ENCODE assay signal across 18 cellular contexts in genomic region chr20:33710681-33711445, GRCh38. TPM values are rescaled to one million over a fixed set of nuclear protein-coding genes. Genes with fewer than 3 reads are reported as not detected.
A peak's percentile ranks its signal among the peaks of the same experiment; 100 is the strongest.
DNase-seq lines count a peak whose midpoint lies in the region; ATAC-seq and TF ChIP-seq lines count a peak whose summit lies in the region.
"Had no signal": no experiment of that assay in that cellular context is flagged by ENCODE, and none has a peak within 500 bp of the region (broad histone marks: within the 10 kb centered on the region; RNA-seq: fewer than 3 reads in every experiment).

No MANE protein-coding gene starts in this region.

- no peak overlapping the region for H4K91ac ChIP-seq in IMR-90 (ENCODE audit: insufficient read depth, low read depth, low read length)

- H3K9ac ChIP-seq in IMR-90 (ENCODE audit: low read depth, low read length) = no peak overlapping the region
- H3K9ac ChIP-seq: KMS-11 had no signal

- H3K9me3 ChIP-seq in Caco-2 (no peaks in the 10 kb centered on the region), IMR-90 (ENCODE audit: control insufficient read depth, insufficient read depth, low read length) (no peaks in the 10 kb centered on the region)
- H3K9me3 ChIP-seq: MG63, SJSA1 had no signal

- CTCF ChIA-PET in activated CD4-positive, alpha-beta memory T cell treated with anti-CD3 and anti-CD28 coated beads, Interleukin-2, amount 10 ng/mL, durations not matched to agents 7 days and 5 days (lab: Charles Lee) = no interaction called here
- CTCF ChIA-PET in activated CD4-positive, alpha-beta memory T cell treated with anti-CD3 and anti-CD28 coated beads for 36 hours (lab: Charles Lee) = interaction anchor here (0.6 kb wide), 1 partner anchor 19 kb away, joined by 4 read pairs; no protein-coding TSS in a partner anchor
- CTCF ChIA-PET in Caco-2 (lab: Charles Lee) (no interaction called here), IMR-90 (lab: Yijun Ruan, JAX) (no interaction called here)

- 0 out of 4 replicates have a peak, but pooled peaks cover 0 to 2% of the 10 kb centered on the region in 2 experiments for H3K79me1 ChIP-seq in IMR-90 (ENCODE audit: low read depth in 1 of 2, low read length in 2 of 2)

- H4K5ac ChIP-seq in IMR-90 (ENCODE audit: low read depth, low read length) = no peak overlapping the region

- H3K9me3 Mint-ChIP-seq in activated CD4-positive, alpha-beta memory T cell treated with anti-CD3 and anti-CD28 coated beads, Interleukin-2, amount 10 ng/mL, durations not matched to agents 7 days and 5 days = no peaks in the 10 kb centered on the region
- H3K9me3 Mint-ChIP-seq in activated CD4-positive, alpha-beta memory T cell treated with anti-CD3 and anti-CD28 coated beads for 36 hours = no peaks in the 10 kb centered on the region
- no peaks in the 10 kb centered on the region for H3K9me3 Mint-ChIP-seq in Caco-2 (ENCODE audit: unreplicated experiment)
- no peaks in the 10 kb centered on the region for H3K9me3 Mint-ChIP-seq in glutamatergic neuron (ENCODE audit: unreplicated experiment)

- no peak overlapping the region for H3K4me3 Mint-ChIP-seq in activated CD4-positive, alpha-beta memory T cell treated with anti-CD3 and anti-CD28 coated beads, Interleukin-2, amount 10 ng/mL, durations not matched to agents 7 days and 5 days
- H3K4me3 Mint-ChIP-seq in activated CD4-positive, alpha-beta memory T cell treated with anti-CD3 and anti-CD28 coated beads for 36 hours = no peak overlapping the region
- no peak overlapping the region for H3K4me3 Mint-ChIP-seq in Caco-2 (ENCODE audit: unreplicated experiment)
- peak overlapping the region; percentile 13 for H3K4me3 Mint-ChIP-seq in glutamatergic neuron (ENCODE audit: unreplicated experiment)

- no peak overlapping the region for H2AK5ac ChIP-seq in IMR-90 (ENCODE audit: low read depth, low read length)

- no peak overlapping the region for H3K18ac ChIP-seq in IMR-90 (ENCODE audit: low read depth, low read length)

- DNase-seq in activated CD4-positive, alpha-beta memory T cell treated with anti-CD3 and anti-CD28 coated beads, Interleukin-2, amount 10 ng/mL, durations not matched to agents 7 days and 5 days = no peak
- DNase-seq in activated CD4-positive, alpha-beta memory T cell treated with anti-CD3 and anti-CD28 coated beads for 36 hours = no peak
- DNase-seq in Caco-2 = no peak
- DNase-seq in IMR-90 = no peak
- no peak for DNase-seq in glutamatergic neuron
- no peak for DNase-seq in RPMI8226
- DNase-seq: DND-41; GDM1; MG63; NCI-H1092 treated with DMSO at 0.1 percent for 48 hours; NCI-H1694 treated with DMSO at 0.1 percent for 48 hours; NK-92 treated with Interleukin-12 subunit alpha and Interleukin-12 subunit beta, amount 100 ng/mL, for 24 hours; OCI-M1 had no signal

- no peaks in the 10 kb centered on the region for H4K20me1 ChIP-seq in IMR-90 (ENCODE audit: insufficient read depth, low read length)

- H3K23ac ChIP-seq in IMR-90 (ENCODE audit: low read depth, low read length) = no peak overlapping the region

- TF ChIP-seq CTCF in Caco-2 (IDR thresholded peaks at IDR 0.05; ENCODE audit: insufficient read depth in 1 of 2, low read depth in 1 of 2, low read length in 1 of 2, severe bottlenecking in 1 of 2, unreplicated experiment in 1 of 2) (no peak), IMR-90 (conservative IDR thresholded peaks at IDR 0.05; ENCODE audit: low read depth, low read length) (no peak), glutamatergic neuron (IDR thresholded peaks at IDR 0.05; ENCODE audit: partially characterized antibody, unreplicated experiment) (no peak)

- in situ Hi-C loops in IMR-90 (cut with MboI; ENCODE audit: low sequenced_read_pairs) = no loop called here

- no peaks in the 10 kb centered on the region for H3K27me3 Mint-ChIP-seq in activated CD4-positive, alpha-beta memory T cell treated with anti-CD3 and anti-CD28 coated beads, Interleukin-2, amount 10 ng/mL, durations not matched to agents 7 days and 5 days
- H3K27me3 Mint-ChIP-seq in activated CD4-positive, alpha-beta memory T cell treated with anti-CD3 and anti-CD28 coated beads for 36 hours = no peaks in the 10 kb centered on the region
- no peaks in the 10 kb centered on the region for H3K27me3 Mint-ChIP-seq in Caco-2 (ENCODE audit: insufficient read depth, unreplicated experiment)
- peaks cover 3% of the 10 kb centered on the region for H3K27me3 Mint-ChIP-seq in glutamatergic neuron (ENCODE audit: unreplicated experiment)

- H3K4me1 Mint-ChIP-seq in activated CD4-positive, alpha-beta memory T cell treated with anti-CD3 and anti-CD28 coated beads, Interleukin-2, amount 10 ng/mL, durations not matched to agents 7 days and 5 days = peaks cover 27% of the 10 kb centered on the region
- H3K4me1 Mint-ChIP-seq in activated CD4-positive, alpha-beta memory T cell treated with anti-CD3 and anti-CD28 coated beads for 36 hours (ENCODE audit: low read depth) = peaks cover 11% of the 10 kb centered on the region
- H3K4me1 Mint-ChIP-seq in Caco-2 (ENCODE audit: low read depth, unreplicated experiment) (peaks cover 20% of the 10 kb centered on the region), glutamatergic neuron (ENCODE audit: low read depth, unreplicated experiment) (peaks cover 15% of the 10 kb centered on the region)

- no peak overlapping the region for H2BK20ac ChIP-seq in IMR-90 (ENCODE audit: low read depth, low read length)

- H3K4me3 ChIP-seq in Caco-2 (ENCODE audit: low read depth, low read length) = no peak overlapping the region
- H3K4me3 ChIP-seq in IMR-90 (ENCODE audit: insufficient read depth, low read depth, low read length) = no peak overlapping the region
- H3K4me3 ChIP-seq: MG63, SJSA1 had no signal

- H3K9me1 ChIP-seq in IMR-90 (ENCODE audit: insufficient read depth, low read length) = 0 out of 2 replicates have a peak, but pooled peaks cover 8% of the 10 kb centered on the region

- no peak overlapping the region for H2BK5ac ChIP-seq in IMR-90 (ENCODE audit: low read depth, low read length, poor library complexity, severe bottlenecking)

- H4K8ac ChIP-seq in IMR-90 (ENCODE audit: low read depth in 2 of 2, low read length in 2 of 2) = no peak overlapping the region

- no peak overlapping the region for H3K14ac ChIP-seq in IMR-90 (replicated peaks; ENCODE audit: low read depth, low read length)

- no peak overlapping the region for H3K4ac ChIP-seq in IMR-90 (ENCODE audit: low read depth, low read length)

- 100% methylated on average over 1 of the region's 14 CpGs; no CpG with 5 or more reads in 1 of the 2 experiments for WGBS in IMR-90 (ENCODE audit: extremely low coverage in 2 of 2, insufficient read length in 1 of 2), 2 experiments

- no peak for ATAC-seq in IMR-90 (ENCODE audit: low read depth)
- no peak for ATAC-seq in GM19395 (IDR thresholded peaks at IDR 0.05; ENCODE audit: unreplicated experiment)
- no peak for ATAC-seq in HG03025 (IDR thresholded peaks at IDR 0.05; ENCODE audit: low FRiP score, unreplicated experiment)

- H3K36me3 ChIP-seq in Caco-2 (ENCODE audit: control insufficient read depth, insufficient read depth, low read length) (peaks cover 13% of the 10 kb centered on the region), IMR-90 (ENCODE audit: control insufficient read depth, insufficient read depth, low read length) (peaks cover 8% of the 10 kb centered on the region; the same call in 1 of the 2 replicates)
- H3K36me3 ChIP-seq: MG63 had no signal

- peak overlapping the region; percentile 61 for H2AK9ac ChIP-seq in IMR-90 (replicated peaks; ENCODE audit: low read depth, low read length, poor library complexity)

- no TSS peak for BruUV-seq in Caco-2 (replicated peaks; lab: Mats Ljungman, UMichigan)
- BruUV-seq in IMR-90 (replicated peaks; lab: Mats Ljungman, UMichigan) = no TSS peak

- no peak overlapping the region for H3K56ac ChIP-seq in IMR-90 (ENCODE audit: extremely low read depth, insufficient read depth, low read length)

- POLR2A ChIA-PET in activated CD4-positive, alpha-beta memory T cell treated with anti-CD3 and anti-CD28 coated beads, Interleukin-2, amount 10 ng/mL, durations not matched to agents 7 days and 5 days (lab: Charles Lee) = interaction anchor here (1.2 kb wide), 1 partner anchor 9 kb away, joined by 5 read pairs; the partner anchor contains the start of gene PXMP4
- POLR2A ChIA-PET in activated CD4-positive, alpha-beta memory T cell treated with anti-CD3 and anti-CD28 coated beads for 36 hours (lab: Charles Lee) = no interaction called here
- POLR2A ChIA-PET in Caco-2 (lab: Charles Lee) = no interaction called here
- POLR2A ChIA-PET in IMR-90 (lab: Charles Lee; ENCODE audit: unreplicated experiment) = no interaction called here

- TF ChIP-seq RAD21 in IMR-90 (IDR thresholded peaks at IDR 0.05; ENCODE audit: low read length) = no peak

- H3K27ac Mint-ChIP-seq in activated CD4-positive, alpha-beta memory T cell treated with anti-CD3 and anti-CD28 coated beads, Interleukin-2, amount 10 ng/mL, durations not matched to agents 7 days and 5 days = peak overlapping the region; percentile 48
- no peak overlapping the region for H3K27ac Mint-ChIP-seq in activated CD4-positive, alpha-beta memory T cell treated with anti-CD3 and anti-CD28 coated beads for 36 hours
- H3K27ac Mint-ChIP-seq in Caco-2 (ENCODE audit: unreplicated experiment) = peak overlapping the region; percentile 9
- no peak overlapping the region for H3K27ac Mint-ChIP-seq in glutamatergic neuron (ENCODE audit: unreplicated experiment)

- H3K36me3 Mint-ChIP-seq in activated CD4-positive, alpha-beta memory T cell treated with anti-CD3 and anti-CD28 coated beads, Interleukin-2, amount 10 ng/mL, durations not matched to agents 7 days and 5 days (ENCODE audit: low read depth) = peaks cover 42% of the 10 kb centered on the region
- H3K36me3 Mint-ChIP-seq in activated CD4-positive, alpha-beta memory T cell treated with anti-CD3 and anti-CD28 coated beads for 36 hours = peaks cover 17% of the 10 kb centered on the region
- peaks cover 6% of the 10 kb centered on the region for H3K36me3 Mint-ChIP-seq in Caco-2 (ENCODE audit: insufficient read depth, unreplicated experiment)
- H3K36me3 Mint-ChIP-seq in glutamatergic neuron (ENCODE audit: unreplicated experiment) = no peaks in the 10 kb centered on the region

- H3K27me3 ChIP-seq in Caco-2 (replicated peaks; ENCODE audit: control insufficient read depth, insufficient read depth, low read length) (no peaks in the 10 kb centered on the region), IMR-90 (ENCODE audit: control insufficient read depth, insufficient read depth, low read length) (no peaks in the 10 kb centered on the region)
- H3K27me3 ChIP-seq: MG63, SJSA1 had no signal

- H2BK15ac ChIP-seq in IMR-90 (ENCODE audit: low read depth, low read length) = no peak overlapping the region

- H3K27ac ChIP-seq in IMR-90 (ENCODE audit: insufficient read depth, low read length) = no peak overlapping the region
- H3K27ac ChIP-seq: HL-60, KMS-11, SJSA1 had no signal

- H2BK120ac ChIP-seq in IMR-90 (ENCODE audit: low read depth, low read length) = no peak overlapping the region

- H2AFZ ChIP-seq in IMR-90 (replicated peaks; ENCODE audit: low read length, poor library complexity) = no peak overlapping the region

- intact Hi-C loops in activated CD4-positive, alpha-beta memory T cell treated with anti-CD3 and anti-CD28 coated beads for 36 hours (cut with micrococcal nuclease) = no loop called here
- intact Hi-C loops in Caco-2 (cut with micrococcal nuclease; ENCODE audit: unreplicated experiment) = no loop called here
- intact Hi-C loops in IMR-90 (cut with micrococcal nuclease) = no loop called here

- H3K4me1 ChIP-seq in Caco-2 (peaks cover 9% of the 10 kb centered on the region), IMR-90 (ENCODE audit: control insufficient read depth, insufficient read depth, low read length) (no peaks in the 10 kb centered on the region)
- H3K4me1 ChIP-seq: SJSA1 had no signal

- no peak overlapping the region for H3K4me2 ChIP-seq in IMR-90 (ENCODE audit: low read depth, low read length)
- H3K4me2 ChIP-seq: KMS-11 had no signal

- dilution Hi-C loops in IMR-90 (cut with HindIII; ENCODE audit: low sequenced_read_pairs, unreplicated experiment) = no loop called here

- no peak for TF ChIP-seq POLR2A in IMR-90 (IDR thresholded peaks at IDR 0.05; ENCODE audit: low read depth, low read length)

RNA-seq across cellular contexts. Expression of gene PXMP4, which starts 9.2 kb away (rescaled TPM):
- 10 to 100 TPM; 13.9 to 15.8 TPM for total RNA-seq in activated CD4-positive, alpha-beta memory T cell treated with anti-CD3 and anti-CD28 coated beads, Interleukin-2, amount 10 ng/mL, durations not matched to agents 7 days and 5 days
- total RNA-seq in activated CD4-positive, alpha-beta memory T cell treated with anti-CD3 and anti-CD28 coated beads for 36 hours = 10 to 100 TPM in 1 of 2 experiments, 1 to 10 TPM in 1; 8.7 to 11.6 TPM
- total RNA-seq in Caco-2 (2022) = 37.3 and 39.5 TPM in 2 replicates
- total RNA-seq in IMR-90 (2012; rRNA removed) = 2.2 and 3.6 TPM in 2 replicates
- 7.1 TPM in 2 replicates for polyA plus RNA-seq in IMR-90 (2012; rRNA removed)
- 4.9 and 10.3 TPM in 2 replicates for polyA plus RNA-seq in IMR-90 (2012; cell fraction: cytosol; rRNA removed)
- 2.7 and 4.5 TPM in 2 replicates for polyA plus RNA-seq in IMR-90 (2012; cell fraction: nucleus; rRNA removed; ENCODE audit: low replicate concordance)
- 9.4 TPM for total RNA-seq in glutamatergic neuron (ENCODE audit: unreplicated experiment)

RNA-seq across cellular contexts. Expression of gene ZNF341, which starts 20.9 kb away (rescaled TPM):
- total RNA-seq in activated CD4-positive, alpha-beta memory T cell treated with anti-CD3 and anti-CD28 coated beads, Interleukin-2, amount 10 ng/mL, durations not matched to agents 7 days and 5 days = 1 to 10 TPM; 5.6 to 5.8 TPM
- total RNA-seq in activated CD4-positive, alpha-beta memory T cell treated with anti-CD3 and anti-CD28 coated beads for 36 hours = 1 to 10 TPM; 5.9 TPM
- 2.9 and 4.6 TPM in 2 replicates for total RNA-seq in Caco-2 (2022)
- total RNA-seq in IMR-90 (2012; rRNA removed) = 1.1 TPM in 2 replicates
- 3.4 TPM in 2 replicates for polyA plus RNA-seq in IMR-90 (2012; rRNA removed)
- 2.0 and 2.9 TPM in 2 replicates for polyA plus RNA-seq in IMR-90 (2012; cell fraction: cytosol; rRNA removed)
- 7.7 and 17.8 TPM in 2 replicates for polyA plus RNA-seq in IMR-90 (2012; cell fraction: nucleus; rRNA removed; ENCODE audit: low replicate concordance)
- total RNA-seq in glutamatergic neuron (ENCODE audit: unreplicated experiment) = 3.3 TPM

RNA-seq across cellular contexts. Expression of gene E2F1, which starts 24.7 kb away (rescaled TPM):
- total RNA-seq in activated CD4-positive, alpha-beta memory T cell treated with anti-CD3 and anti-CD28 coated beads, Interleukin-2, amount 10 ng/mL, durations not matched to agents 7 days and 5 days = 10 to 100 TPM; 60.0 to 61.7 TPM
- 10 to 100 TPM; 66.8 to 67.8 TPM for total RNA-seq in activated CD4-positive, alpha-beta memory T cell treated with anti-CD3 and anti-CD28 coated beads for 36 hours
- total RNA-seq in Caco-2 (2022) (67.5 and 74.7 TPM in 2 replicates), IMR-90 (2012; rRNA removed) (10.6 and 10.9 TPM in 2 replicates), glutamatergic neuron (ENCODE audit: unreplicated experiment) (66.0 TPM)
- 14.0 and 14.6 TPM in 2 replicates for polyA plus RNA-seq in IMR-90 (2012; rRNA removed)
- polyA plus RNA-seq in IMR-90 (2012; cell fraction: cytosol; rRNA removed) = 9.9 and 10.2 TPM in 2 replicates
- 13.7 and 30.1 TPM in 2 replicates for polyA plus RNA-seq in IMR-90 (2012; cell fraction: nucleus; rRNA removed; ENCODE audit: low replicate concordance)

RNA-seq across cellular contexts. Expression of gene NECAB3, which starts 36.6 kb away (rescaled TPM):
- 10 to 100 TPM; 27.3 to 36.2 TPM for total RNA-seq in activated CD4-positive, alpha-beta memory T cell treated with anti-CD3 and anti-CD28 coated beads, Interleukin-2, amount 10 ng/mL, durations not matched to agents 7 days and 5 days
- 10 to 100 TPM; 21.0 to 22.7 TPM for total RNA-seq in activated CD4-positive, alpha-beta memory T cell treated with anti-CD3 and anti-CD28 coated beads for 36 hours
- total RNA-seq in Caco-2 (2022) (98.4 and 105 TPM in 2 replicates), IMR-90 (2012; rRNA removed) (8.6 and 10.0 TPM in 2 replicates), glutamatergic neuron (ENCODE audit: unreplicated experiment) (146 TPM)
- 28.4 and 28.5 TPM in 2 replicates for polyA plus RNA-seq in IMR-90 (2012; rRNA removed)
- polyA plus RNA-seq in IMR-90 (2012; cell fraction: cytosol; rRNA removed) = 15.3 and 20.8 TPM in 2 replicates
- polyA plus RNA-seq in IMR-90 (2012; cell fraction: nucleus; rRNA removed; ENCODE audit: low replicate concordance) = 115 and 191 TPM in 2 replicates

RNA-seq across cellular contexts. Expression of gene ACTL10, which starts 44.1 kb away (rescaled TPM):
- total RNA-seq in activated CD4-positive, alpha-beta memory T cell treated with anti-CD3 and anti-CD28 coated beads, Interleukin-2, amount 10 ng/mL, durations not matched to agents 7 days and 5 days = 1 to 10 TPM; 3.7 to 4.5 TPM
- 1 to 10 TPM; 1.8 to 2.3 TPM for total RNA-seq in activated CD4-positive, alpha-beta memory T cell treated with anti-CD3 and anti-CD28 coated beads for 36 hours
- 3.4 and 4.5 TPM in 2 replicates for total RNA-seq in Caco-2 (2022)
- 0.18 and 0.28 TPM in 2 replicates for total RNA-seq in IMR-90 (2012; rRNA removed)
- polyA plus RNA-seq in IMR-90 (2012; rRNA removed) = 0.43 and 0.49 TPM in 2 replicates
- 0.40 and 1.1 TPM in 2 replicates for polyA plus RNA-seq in IMR-90 (2012; cell fraction: cytosol; rRNA removed)
- 0.15 and 0.73 TPM in 2 replicates for polyA plus RNA-seq in IMR-90 (2012; cell fraction: nucleus; rRNA removed; ENCODE audit: low replicate concordance)
- total RNA-seq in glutamatergic neuron (ENCODE audit: unreplicated experiment) = 1.0 TPM
- total RNA-seq: SJSA1 had no signal

Comparison
In these comparisons a context has a peak if more than half of its experiments do, and no peak if none do; other contexts are left out.
1. H3K27ac Mint-ChIP-seq: peak in activated CD4-positive, alpha-beta memory T cell treated with anti-CD3 and anti-CD28 coated beads, Interleukin-2, amount 10 ng/mL, durations not matched to agents 7 days and 5 days (single experiment) and Caco-2 (single experiment); none in activated CD4-positive, alpha-beta memory T cell treated with anti-CD3 and anti-CD28 coated beads for 36 hours (single experiment) and glutamatergic neuron (single experiment).